In the genomic region with DNA sequence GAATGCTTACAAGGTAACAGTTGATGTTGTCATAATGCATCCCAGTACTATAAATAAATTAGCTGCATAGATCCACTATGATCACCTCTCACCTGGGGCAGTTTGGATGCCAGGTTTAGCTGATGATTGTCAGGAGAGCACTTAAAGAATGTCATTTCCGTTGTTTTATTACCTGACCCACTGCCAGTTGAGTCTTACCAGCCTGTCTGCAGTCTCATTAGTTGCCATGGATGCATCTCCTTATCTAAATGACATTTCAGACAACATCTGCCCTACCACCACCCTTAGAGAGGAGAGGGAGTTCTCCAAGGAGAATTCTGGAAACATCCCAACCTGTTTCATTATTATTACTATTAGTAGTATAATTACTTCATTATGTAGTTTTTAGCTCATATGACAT, we compare ENCODE assay signal across 24 cellular contexts.
"Had no signal": no experiment of that assay in that cellular context is flagged by ENCODE, and none has a peak within 500 bp of the region (broad histone marks: within the 10 kb centered on the region; RNA-seq: fewer than 3 reads in every experiment).

No MANE protein-coding gene starts in this region.

- H3K27ac ChIP-seq: brain microvascular endothelial cell, parathyroid adenoma, sigmoid colon, spleen, upper lobe of right lung had no signal

- DNase-seq: activated CD4-positive, alpha-beta T cell treated with anti-CD3 and anti-CD28 coated beads, Interleukin-2, amount 50 U/mL, for 1 hour; activated CD4-positive, CD25-positive, alpha-beta regulatory T cell treated with anti-CD3 and anti-CD28 coated beads, Interleukin-2, amount 50 U/mL, for 72 hours; activated CD8-positive, alpha-beta memory T cell treated with anti-CD3 and anti-CD28 coated beads, Interleukin-2, amount 50 U/mL, for 4 hours; activated effector memory CD4-positive, alpha-beta T cell treated with Interleukin-2 at 50 U/mL for 16 hours; activated naive CD4-positive, alpha-beta T cell treated with anti-CD3 and anti-CD28 coated beads, Interleukin-2, amount 10 ng/mL, durations not matched to agents 7 days and 5 days; activated naive CD8-positive, alpha-beta T cell treated with anti-CD3 and anti-CD28 coated beads, Interleukin-2, amount 50 U/mL, for 24 hours; activated T-cell treated with anti-CD3 and anti-CD28 coated beads, Interleukin-2, amount 50 U/mL, for 4 hours; aorta; brain microvascular endothelial cell; cortex of kidney; erythroblast; foreskin melanocyte; glutamatergic neuron; hippocampal formation; left cardiac atrium; mesenchymal stem cell; naive thymus-derived CD4-positive, alpha-beta T cell; sigmoid colon; spleen; stimulated activated CD8-positive, alpha-beta memory T cell treated with anti-CD3 and anti-CD28 coated beads, Interleukin-4, amount 100 ng/mL, for 48 hours; stimulated activated naive CD4-positive, alpha-beta T cell; upper lobe of right lung had no signal

- H3K36me3 Mint-ChIP-seq: activated naive CD4-positive, alpha-beta T cell treated with anti-CD3 and anti-CD28 coated beads, Interleukin-2, amount 10 ng/mL, durations not matched to agents 7 days and 5 days; naive thymus-derived CD4-positive, alpha-beta T cell had no signal

- H3K4me1 Mint-ChIP-seq: activated naive CD4-positive, alpha-beta T cell treated with anti-CD3 and anti-CD28 coated beads, Interleukin-2, amount 10 ng/mL, durations not matched to agents 7 days and 5 days; activated naive CD8-positive, alpha-beta T cell treated with anti-CD3 and anti-CD28 coated beads, Interleukin-2, amount 50 U/mL, for 24 hours; central memory CD8-positive, alpha-beta T cell; naive thymus-derived CD4-positive, alpha-beta T cell had no signal

- H2AFZ ChIP-seq: parathyroid adenoma had no signal

- H3K36me3 ChIP-seq: brain microvascular endothelial cell, sigmoid colon, spleen, upper lobe of right lung had no signal

- H3K4me3 Mint-ChIP-seq: activated naive CD4-positive, alpha-beta T cell treated with anti-CD3 and anti-CD28 coated beads, Interleukin-2, amount 10 ng/mL, durations not matched to agents 7 days and 5 days; activated naive CD8-positive, alpha-beta T cell treated with anti-CD3 and anti-CD28 coated beads, Interleukin-2, amount 50 U/mL, for 24 hours; activated T-cell treated with anti-CD3 and anti-CD28 coated beads, Interleukin-2, amount 50 U/mL, for 4 hours; central memory CD8-positive, alpha-beta T cell; naive thymus-derived CD4-positive, alpha-beta T cell had no signal

- H3K4me3 ChIP-seq: sigmoid colon, spleen, upper lobe of right lung had no signal

- H3K27ac Mint-ChIP-seq: activated naive CD4-positive, alpha-beta T cell treated with anti-CD3 and anti-CD28 coated beads, Interleukin-2, amount 10 ng/mL, durations not matched to agents 7 days and 5 days; activated naive CD8-positive, alpha-beta T cell treated with anti-CD3 and anti-CD28 coated beads, Interleukin-2, amount 50 U/mL, for 24 hours; naive thymus-derived CD4-positive, alpha-beta T cell had no signal

- H3K79me2 ChIP-seq: parathyroid adenoma had no signal

- ATAC-seq: activated naive CD8-positive, alpha-beta T cell treated with anti-CD3 and anti-CD28 coated beads, Interleukin-2, amount 50 U/mL, for 24 hours; activated T-cell treated with anti-CD3 and anti-CD28 coated beads, Interleukin-2, amount 50 U/mL, for 4 hours; left cardiac atrium; naive thymus-derived CD4-positive, alpha-beta T cell; upper lobe of right lung had no signal

- H3K27me3 ChIP-seq: brain microvascular endothelial cell, sigmoid colon, spleen, upper lobe of right lung had no signal

- H3K27me3 Mint-ChIP-seq: activated naive CD4-positive, alpha-beta T cell treated with anti-CD3 and anti-CD28 coated beads, Interleukin-2, amount 10 ng/mL, durations not matched to agents 7 days and 5 days; activated naive CD8-positive, alpha-beta T cell treated with anti-CD3 and anti-CD28 coated beads, Interleukin-2, amount 50 U/mL, for 24 hours; central memory CD8-positive, alpha-beta T cell; naive thymus-derived CD4-positive, alpha-beta T cell had no signal

- H3K9me3 Mint-ChIP-seq: activated naive CD4-positive, alpha-beta T cell treated with anti-CD3 and anti-CD28 coated beads, Interleukin-2, amount 10 ng/mL, durations not matched to agents 7 days and 5 days; activated naive CD8-positive, alpha-beta T cell treated with anti-CD3 and anti-CD28 coated beads, Interleukin-2, amount 50 U/mL, for 24 hours had no signal

- H3K9ac ChIP-seq: parathyroid adenoma had no signal

- H3K4me1 ChIP-seq: parathyroid adenoma, sigmoid colon, spleen, upper lobe of right lung had no signal

- H3K9me3 ChIP-seq: sigmoid colon, spleen, upper lobe of right lung had no signal
